In genomic region chr19:5036733-5037681, GRCh38 we compare ENCODE assay signal across 10 cellular contexts.
DNase-seq lines count a peak whose midpoint lies in the region; ATAC-seq, FAIRE-seq and TF ChIP-seq lines count a peak whose summit lies in the region.
"Had no signal": no experiment of that assay in that cellular context is flagged by ENCODE, and none has a peak within 500 bp of the region (broad histone marks: within the 10 kb centered on the region; RNA-seq: fewer than 3 reads in every experiment).

No MANE protein-coding gene starts in this region.

- H3K4me3 ChIP-seq in bronchial epithelial cell (ENCODE audit: low read depth, low read length) (no peak overlapping the region), keratinocyte (ENCODE audit: control insufficient read depth in 2 of 3, extremely low read depth in 1 of 3, insufficient read depth in 2 of 3, low read depth in 1 of 3, low read length in 3 of 3) (no peak overlapping the region), testis (no peak overlapping the region)

- peaks cover 36% of the 10 kb centered on the region for H3K4me1 ChIP-seq in keratinocyte (ENCODE audit: control insufficient read depth, extremely low read depth, insufficient read depth, low read length)
- peaks cover 43% of the 10 kb centered on the region for H3K4me1 ChIP-seq in testis

- no peaks in the 10 kb centered on the region for H3K9me1 ChIP-seq in keratinocyte (ENCODE audit: control insufficient read depth, extremely low read depth, insufficient read depth, low read length)

- DNase-seq in NCI-H1417 (lab: John Stamatoyannopoulos, UW) (peak; percentile 64 to 79 (median 72)), NCI-H1417 treated with DMSO at 0.1 percent for 48 hours (lab: John Stamatoyannopoulos, UW) (no peak), bronchial epithelial cell (ENCODE audit: low read depth) (peak; percentile 30), keratinocyte (ENCODE audit: low read depth, low spot score) (no peak), testis (peak; percentile 48)
- no peak for DNase-seq in stimulated activated CD4-positive, alpha-beta T cell treated with anti-CD3 and anti-CD28 coated beads, Interleukin-2, amount 100 ng/mL, for 48 hours
- DNase-seq: 8988T; activated naive CD8-positive, alpha-beta T cell treated with anti-CD3 and anti-CD28 coated beads, Interleukin-2, amount 10 ng/mL, durations not matched to agents 7 days and 5 days had no signal

- TF ChIP-seq POLR2A in testis (IDR thresholded peaks at IDR 0.05): no peak

- H3K9ac ChIP-seq in keratinocyte (ENCODE audit: control insufficient read depth, extremely low read depth, insufficient read depth, low read length): no peak overlapping the region

- ATAC-seq in HG03521 (IDR thresholded peaks at IDR 0.05; ENCODE audit: unreplicated experiment) (no peak), HG02798 (IDR thresholded peaks at IDR 0.05; ENCODE audit: poor library complexity, unreplicated experiment) (no peak)

- peaks cover 2% of the 10 kb centered on the region for H3K79me2 ChIP-seq in keratinocyte (ENCODE audit: control insufficient read depth, insufficient read depth, low read length)

- peak; percentile 79 for FAIRE-seq in bronchial epithelial cell (lab: Jason Lieb, UNC)
- peak; percentile 51 for FAIRE-seq in keratinocyte (lab: Jason Lieb, UNC)

- peaks cover 27% of the 10 kb centered on the region for H4K20me1 ChIP-seq in keratinocyte (ENCODE audit: control insufficient read depth, extremely low read depth, insufficient read depth, low read length)

- peak overlapping the region; percentile 39 for H3K4me2 ChIP-seq in keratinocyte (ENCODE audit: control insufficient read depth, extremely low read depth, insufficient read depth, low read depth, low read length)

- H3K36me3 ChIP-seq in bronchial epithelial cell (ENCODE audit: control insufficient read depth, insufficient read depth, low read length) (peaks cover 28% of the 10 kb centered on the region), keratinocyte (ENCODE audit: control insufficient read depth in 2 of 2, extremely low read depth in 1 of 2, insufficient read depth in 2 of 2, low read length in 2 of 2) (peaks cover 9 to 22% of the 10 kb centered on the region in 2 experiments), testis (ENCODE audit: low read depth, missing control alignments) (no peaks in the 10 kb centered on the region)

- WGBS in testis, 2 donors: 40 to 71% methylated on average over 36 to 40 of the region's 40 CpGs

- H3K9me3 ChIP-seq in keratinocyte (ENCODE audit: control insufficient read depth, low read depth, low read length) (no peaks in the 10 kb centered on the region), testis (no peaks in the 10 kb centered on the region)

- dilution Hi-C loops in keratinocyte (cut with MboI; ENCODE audit: extremely low pct_ligation_motif_present, low sequenced_read_pairs): no loop called here

- H3K27me3 ChIP-seq in bronchial epithelial cell (ENCODE audit: control insufficient read depth, insufficient read depth, low read length) (no peaks in the 10 kb centered on the region), keratinocyte (ENCODE audit: control insufficient read depth, extremely low read depth, insufficient read depth, low read length) (no peaks in the 10 kb centered on the region), testis (no peaks in the 10 kb centered on the region)

- no peak overlapping the region for H2AFZ ChIP-seq in keratinocyte (ENCODE audit: control insufficient read depth, low read length)

- TF ChIP-seq CTCF in bronchial epithelial cell (IDR thresholded peaks at IDR 0.05; ENCODE audit: insufficient read depth, low read length, severe bottlenecking): no peak
- no peak for TF ChIP-seq CTCF in keratinocyte (optimal IDR thresholded peaks at IDR 0.05 in 1 of 3, IDR thresholded peaks at IDR 0.05 in 1 of 3, conservative IDR thresholded peaks at IDR 0.05 in 1 of 3; ENCODE audit: extremely low read depth in 1 of 3, insufficient read depth in 2 of 3, low read length in 3 of 3)
- TF ChIP-seq CTCF in testis (IDR thresholded peaks at IDR 0.05): no peak

- intact Hi-C loops in testis (cut with DNase I; ENCODE audit: low total_unique reads): no loop called here

- H3K27ac ChIP-seq in keratinocyte (ENCODE audit: control insufficient read depth, insufficient read depth, low read length) (no peak overlapping the region), testis (peak overlapping the region; percentile 50 to 71)

Comparison
In these comparisons a context has a peak if more than half of its experiments do, and no peak if none do; other contexts are left out.
1. DNase-seq: peak in NCI-H1417 (3 of 3), bronchial epithelial cell (single experiment) and testis (single experiment); none in NCI-H1417 treated with DMSO at 0.1 percent for 48 hours (single experiment), keratinocyte (single experiment) and stimulated activated CD4-positive, alpha-beta T cell treated with anti-CD3 and anti-CD28 coated beads, Interleukin-2, amount 100 ng/mL, for 48 hours (0 of 2).